ENCODE assay signal across 10 cellular contexts in genomic region chr6:5626727-5627426, GRCh38.
A peak's percentile ranks its signal among the peaks of the same experiment; 100 is the strongest.
DNase-seq lines count a peak whose midpoint lies in the region; ATAC-seq and TF ChIP-seq lines count a peak whose summit lies in the region.
"Had no signal": no experiment of that assay in that cellular context is flagged by ENCODE, and none has a peak within 500 bp of the region (broad histone marks: within the 10 kb centered on the region; RNA-seq: fewer than 3 reads in every experiment).

No MANE protein-coding gene starts in this region.

- DNase-seq in GM20000 (ENCODE audit: low spot score) (peak; percentile 42), hippocampal formation (lab: John Stamatoyannopoulos, UW) (no peak), middle frontal gyrus (ENCODE audit: extremely low spot score, low spot score) (no peak), medulla oblongata (ENCODE audit: extremely low spot score) (no peak), SW 1271 (lab: John Stamatoyannopoulos, UW) (no peak)
- DNase-seq in activated naive CD4-positive, alpha-beta T cell treated with anti-CD3 and anti-CD28 coated beads, Interleukin-2, amount 50 U/mL, for 72 hours (ENCODE audit: low spot score in 2 of 2), result no peak
- DNase-seq: transverse colon had no signal

- peak; percentile 84 for ATAC-seq in GM18498 (IDR thresholded peaks at IDR 0.05; ENCODE audit: unreplicated experiment)
- ATAC-seq in HG03175 (IDR thresholded peaks at IDR 0.05; ENCODE audit: unreplicated experiment), result peak; percentile 87
- peak; percentile 90 to 92 for ATAC-seq in activated naive CD4-positive, alpha-beta T cell treated with anti-CD3 and anti-CD28 coated beads, Interleukin-2, amount 50 U/mL, for 72 hours
- ATAC-seq: K562 had no signal

- peak overlapping the region; percentile 36 to 67 for H3K27ac Mint-ChIP-seq in activated naive CD4-positive, alpha-beta T cell treated with anti-CD3 and anti-CD28 coated beads, Interleukin-2, amount 50 U/mL, for 72 hours

- peaks cover 11 to 33% of the 10 kb centered on the region in 2 donors for H3K36me3 Mint-ChIP-seq in activated naive CD4-positive, alpha-beta T cell treated with anti-CD3 and anti-CD28 coated beads, Interleukin-2, amount 50 U/mL, for 72 hours

- H3K9me3 Mint-ChIP-seq in activated naive CD4-positive, alpha-beta T cell treated with anti-CD3 and anti-CD28 coated beads, Interleukin-2, amount 50 U/mL, for 72 hours, result peaks cover 0 to 5% of the 10 kb centered on the region in 2 donors

- TF ChIP-seq CTCF in GM20000 (IDR thresholded peaks at IDR 0.05; ENCODE audit: extremely low read depth, missing control alignments), result no peak
